ENCODE assay signal across 5 cellular contexts in the genomic region with DNA sequence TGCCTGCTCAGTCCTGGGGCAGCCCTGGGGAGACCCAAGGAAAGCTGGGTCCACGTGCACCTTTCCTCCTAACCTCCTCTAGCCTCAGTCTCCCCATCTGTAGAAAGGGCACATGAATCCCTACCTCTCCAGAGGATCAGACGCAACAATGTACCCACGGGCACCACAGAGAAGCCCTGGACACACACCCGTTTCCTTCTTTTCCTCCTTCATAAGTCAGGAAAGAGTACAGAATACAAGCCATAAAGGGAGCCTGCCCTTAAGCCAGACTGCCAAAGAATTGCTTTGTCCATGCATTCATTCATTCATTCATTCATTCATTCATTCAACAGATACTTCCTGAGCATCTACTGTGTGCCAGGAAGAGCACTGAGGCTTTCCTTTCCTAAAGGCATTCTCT. TPM values are rescaled to one million over a fixed set of nuclear protein-coding genes. Genes with fewer than 3 reads are reported as not detected.
DNase-seq lines count a peak whose midpoint lies in the region; ATAC-seq, FAIRE-seq and TF ChIP-seq lines count a peak whose summit lies in the region.
"Not testable (repeated sequence)": the region's sequence is repeated elsewhere in the genome, so short reads cannot be mapped to it uniquely, and the experiment has no call there.

No MANE protein-coding gene starts in this region.

- intact Hi-C loops in activated CD4-positive, alpha-beta T cell treated with anti-CD3 and anti-CD28 coated beads, Interleukin-2, amount 10 ng/mL, durations not matched to agents 24 days and 14 days (cut with micrococcal nuclease); K562 (cut with micrococcal nuclease): not testable (repeated sequence)

- not testable (repeated sequence) for H3K4me1 ChIP-seq in A549; K562 (replicated peaks in 1 of 2; ENCODE audit: control insufficient read depth in 2 of 2, insufficient read depth in 2 of 2, low read length in 2 of 2)

- not testable (repeated sequence) for TF ChIP-seq RAD21 in A549 (conservative IDR thresholded peaks at IDR 0.05 in 1 of 2, IDR thresholded peaks at IDR 0.05 in 1 of 2); K562 (CRISPR knock-in tag; conservative IDR thresholded peaks at IDR 0.05 in 1 of 2, IDR thresholded peaks at IDR 0.05 in 1 of 2)

- H3K9me1 ChIP-seq in K562 (ENCODE audit: control insufficient read depth, insufficient read depth, low read length): not testable (repeated sequence)

- not testable (repeated sequence) for H3K4me3 ChIP-seq in A549, K562, coronary artery

- TF ChIP-seq POLR2A in A549 (IDR thresholded peaks at IDR 0.05; ENCODE audit: low read length); K562 (conservative IDR thresholded peaks at IDR 0.05): not testable (repeated sequence)

- CTCF ChIA-PET in A549 (lab: Yijun Ruan, JAX); K562 (lab: Yijun Ruan, JAX; ENCODE audit: low intra/inter-chr PET ratio): not testable (repeated sequence)

- not testable (repeated sequence) for H3K27me3 ChIP-seq in K562 (ENCODE audit: control insufficient read depth in 2 of 2, insufficient read depth in 2 of 2, low read length in 2 of 2)

- not testable (repeated sequence) for TF ChIP-seq EP300 in A549 (IDR thresholded peaks at IDR 0.05); K562 (IDR thresholded peaks at IDR 0.05; ENCODE audit: low read length)

- not testable (repeated sequence) for FAIRE-seq in A549 (lab: Jason Lieb, UNC); K562 (lab: Jason Lieb, UNC)

- not testable (repeated sequence) for H3K4me2 ChIP-seq in A549; K562 (ENCODE audit: insufficient read depth, low read length)

- not testable (repeated sequence) for H3K27ac Mint-ChIP-seq in activated CD4-positive, alpha-beta T cell treated with anti-CD3 and anti-CD28 coated beads, Interleukin-2, amount 10 ng/mL, durations not matched to agents 24 days and 14 days

- H3K36me3 ChIP-seq in K562 (ENCODE audit: control insufficient read depth, insufficient read depth, low read length): not testable (repeated sequence)

- not testable (repeated sequence) for BruUV-seq in K562 (replicated peaks; lab: Mats Ljungman, UMichigan)

- POLR2A ChIA-PET in A549 (lab: Yijun Ruan, JAX); K562 (lab: Yijun Ruan, JAX): not testable (repeated sequence)

- H2AFZ ChIP-seq in K562 (ENCODE audit: low read depth, low read length): not testable (repeated sequence)

- H3K36me3 Mint-ChIP-seq in activated CD4-positive, alpha-beta T cell treated with anti-CD3 and anti-CD28 coated beads, Interleukin-2, amount 10 ng/mL, durations not matched to agents 24 days and 14 days (ENCODE audit: low read depth): not testable (repeated sequence)

- in situ Hi-C loops in K562 (cut with MboI): not testable (repeated sequence)

- not testable (repeated sequence) for H3K27me3 Mint-ChIP-seq in activated CD4-positive, alpha-beta T cell treated with anti-CD3 and anti-CD28 coated beads, Interleukin-2, amount 10 ng/mL, durations not matched to agents 24 days and 14 days

- H3K79me2 ChIP-seq in K562 (ENCODE audit: control insufficient read depth, insufficient read depth, low read length): not testable (repeated sequence)

- H3K9me3 ChIP-seq in A549; K562 (replicated peaks; ENCODE audit: control insufficient read depth, insufficient read depth, low read depth, low read length): not testable (repeated sequence)

- not testable (repeated sequence) for H3K9ac ChIP-seq in K562 (ENCODE audit: insufficient read depth in 1 of 2, low read depth in 2 of 2, low read length in 2 of 2)

- H3K9me3 Mint-ChIP-seq in activated CD4-positive, alpha-beta T cell treated with anti-CD3 and anti-CD28 coated beads, Interleukin-2, amount 10 ng/mL, durations not matched to agents 24 days and 14 days: not testable (repeated sequence)

- not testable (repeated sequence) for H3K4me1 Mint-ChIP-seq in activated CD4-positive, alpha-beta T cell treated with anti-CD3 and anti-CD28 coated beads, Interleukin-2, amount 10 ng/mL, durations not matched to agents 24 days and 14 days

- H4K20me1 ChIP-seq in K562 (replicated peaks; ENCODE audit: control insufficient read depth, insufficient read depth, low read length): not testable (repeated sequence)

- H3K27ac ChIP-seq in A549; K562 (ENCODE audit: extremely low read depth, low read depth, low read length); coronary artery: not testable (repeated sequence)

- ATAC-seq in A549: peak; percentile 14 to 16; a peak in 1 of 6 replicates
- not testable (repeated sequence) for ATAC-seq in K562

- H3K4me3 Mint-ChIP-seq in activated CD4-positive, alpha-beta T cell treated with anti-CD3 and anti-CD28 coated beads, Interleukin-2, amount 10 ng/mL, durations not matched to agents 24 days and 14 days: not testable (repeated sequence)

- 72% methylated on average over 4 of the region's 4 CpGs for WGBS in A549 (ENCODE audit: missing lambda C conversion rate)
- WGBS in K562 (ENCODE audit: insufficient coverage, low coverage, missing lambda C conversion rate): 15% methylated on average over 3 of the region's 4 CpGs

- DNase-seq in A549 (ENCODE audit: low read depth in 1 of 2, low spot score in 1 of 2); K562 (ENCODE audit: extremely low read depth in 1 of 4, low spot score in 3 of 4): not testable (repeated sequence)
- peak; percentile 2 for DNase-seq in RPMI8226
- DNase-seq in activated CD4-positive, alpha-beta T cell treated with anti-CD3 and anti-CD28 coated beads, Interleukin-2, amount 10 ng/mL, durations not matched to agents 24 days and 14 days: peak; percentile 23
- DNase-seq in coronary artery (ENCODE audit: low spot score): peak; percentile 12

- not testable (repeated sequence) for TF ChIP-seq CTCF in A549 (IDR thresholded peaks at IDR 0.05); K562 (IDR thresholded peaks at IDR 0.05 in 2 of 3, conservative IDR thresholded peaks at IDR 0.05 in 1 of 3; ENCODE audit: insufficient read depth in 2 of 3, low read depth in 1 of 3, low read length in 3 of 3); coronary artery (IDR thresholded peaks at IDR 0.05)

TF ChIP-seq in K562, 482 proteins besides CTCF, POLR2A, EP300 and RAD21:
- peak; percentile 57; the same call in 1 of the 2 replicates for TF ChIP-seq BCOR (IDR thresholded peaks at IDR 0.05)
- peak; percentile 95 for TF ChIP-seq ZNF24 (IDR thresholded peaks at IDR 0.05)

RNA-seq across cellular contexts. Expression of gene CASTOR2, which starts 20.6 kb away (rescaled TPM):
- polyA plus RNA-seq in A549 (2011; rRNA removed) (6.0 and 11.8 TPM in 2 replicates), A549 (2017; fragmentation: RNase III; extraction: RNeasy Plus Mini Kit Qiagen cat#74134 plus additional on column Dnase treatment) (4.6 to 5.2 TPM (median 4.8 TPM) in 3 replicates), K562 (2011; rRNA removed) (1.5 and 2.6 TPM in 2 replicates), K562 (2014; fragmentation: Illumina TruSeq; extraction: Trizol) (2.3 and 2.7 TPM in 2 replicates), K562 (2014; fragmentation: Nextera tagmentation; extraction: Ambion mirVana) (under 1 TPM in 1 of 2 experiments, not detected in 1; 0.17 TPM), K562 (2014; rRNA removed) (3.7 and 5.1 TPM in 2 replicates)
- 9.8 and 19.0 TPM in 2 replicates for polyA plus RNA-seq in A549 (2012; cell fraction: cytosol; rRNA removed)
- 11.2 and 14.7 TPM in 2 replicates for polyA plus RNA-seq in A549 (2012; cell fraction: nucleus; rRNA removed)
- 67.9 and 89.4 TPM in 2 replicates for polyA minus RNA-seq in A549 (2011; rRNA and poly(A)+ RNA removed)
- 4.8 and 5.3 TPM in 2 replicates for total RNA-seq in activated CD4-positive, alpha-beta T cell treated with anti-CD3 and anti-CD28 coated beads, Interleukin-2, amount 10 ng/mL, durations not matched to agents 24 days and 14 days
- total RNA-seq in K562 (2011; cell fraction: chromatin; rRNA removed; ENCODE audit: low replicate concordance): 3.9 and 9.8 TPM in 2 replicates
- total RNA-seq in K562 (2011; cell fraction: nucleolus; rRNA removed): 6.5 and 7.2 TPM in 2 replicates
- 5.3 TPM in 2 replicates for total RNA-seq in K562 (2011; cell fraction: nucleoplasm; rRNA removed)
- total RNA-seq in K562 (2014; rRNA removed) (4.4 and 5.1 TPM in 2 replicates), K562 (2014; rRNA removed; fragmentation: Illumina TruSeq; extraction: Trizol) (1.8 and 2.1 TPM in 2 replicates), K562 (2015; rRNA removed; fragmentation: Illumina TruSeq; extraction: Trizol) (3.8 and 4.0 TPM in 2 replicates), K562 (2021) (13.4 and 13.9 TPM in 2 replicates)
- polyA plus RNA-seq in K562 (2011; cell fraction: cytosol; rRNA removed): 2.0 and 6.4 TPM in 2 replicates
- polyA plus RNA-seq in K562 (2011; cell fraction: nucleus; rRNA removed): 1.7 and 3.6 TPM in 2 replicates
- polyA plus RNA-seq in K562 (2012): 2.9 and 3.9 TPM in 2 replicates
- 2.7 and 8.3 TPM in 2 replicates for polyA minus RNA-seq in K562 (2011; rRNA and poly(A)+ RNA removed)
- polyA minus RNA-seq in K562 (2011; cell fraction: cytosol; rRNA and poly(A)+ RNA removed): 7.7 and 11.6 TPM in 2 replicates
- 1.9 and 2.0 TPM in 2 replicates for polyA minus RNA-seq in K562 (2011; cell fraction: nucleus; rRNA and poly(A)+ RNA removed)
